8 cellular contexts compared by ENCODE assay signal in genomic region chr1:2229921-2230700, GRCh38. TPM values are rescaled to one million over a fixed set of nuclear protein-coding genes. Genes with fewer than 3 reads are reported as not detected.
DNase-seq lines count a peak whose midpoint lies in the region; ATAC-seq and TF ChIP-seq lines count a peak whose summit lies in the region.

No MANE protein-coding gene starts in this region.

- H3K9me3 ChIP-seq in BE2C (no peaks in the 10 kb centered on the region), subcutaneous abdominal adipose tissue (ENCODE audit: control insufficient read depth in 5 of 5, low read length in 5 of 5) (no peaks in the 10 kb centered on the region)

- H3K36me3 ChIP-seq in BE2C = no peaks in the 10 kb centered on the region
- peaks cover 10% of the 10 kb centered on the region for H3K36me3 ChIP-seq in brain microvascular endothelial cell (replicated peaks)
- H3K36me3 ChIP-seq in subcutaneous abdominal adipose tissue (ENCODE audit: control insufficient read depth in 5 of 5, insufficient read depth in 5 of 5, low read length in 5 of 5) = no peaks in the 10 kb centered on the region

- no peak for DNase-seq in BE2C
- DNase-seq in LNCaP clone FGC (ENCODE audit: low read depth) = no peak
- no peak for DNase-seq in brain microvascular endothelial cell
- DNase-seq in NCI-H2029 (lab: John Stamatoyannopoulos, UW) = no peak
- no peak for DNase-seq in AG08396 (ENCODE audit: low spot score)

- ATAC-seq in HG03175 (IDR thresholded peaks at IDR 0.05; ENCODE audit: unreplicated experiment) = no peak

- H3K27me3 ChIP-seq in BE2C (no peaks in the 10 kb centered on the region), brain microvascular endothelial cell (replicated peaks) (no peaks in the 10 kb centered on the region), layer of hippocampus (ENCODE audit: control insufficient read depth, insufficient read depth, low read length) (no peaks in the 10 kb centered on the region), subcutaneous abdominal adipose tissue (ENCODE audit: control insufficient read depth in 5 of 5, insufficient read depth in 4 of 5, low read length in 5 of 5) (no peaks in the 10 kb centered on the region)

- H3K9ac ChIP-seq in subcutaneous abdominal adipose tissue (ENCODE audit: low read length in 5 of 5) = peak overlapping the region; percentile 71 to 97 (median 83)

- H3K4me1 ChIP-seq in BE2C (no peaks in the 10 kb centered on the region; the same call in 1 of the 2 replicates), subcutaneous abdominal adipose tissue (ENCODE audit: control insufficient read depth in 5 of 5, insufficient read depth in 5 of 5, low read length in 5 of 5) (peaks cover 15 to 72% (median 67%) of the 10 kb centered on the region in 5 donors)

- H3K27ac ChIP-seq in brain microvascular endothelial cell (peak overlapping the region; percentile 28), layer of hippocampus (ENCODE audit: low read depth, low read length) (peak overlapping the region; percentile 90), subcutaneous abdominal adipose tissue (ENCODE audit: low read depth, low read length) (peak overlapping the region; percentile 94)

- H3K4me3 ChIP-seq in BE2C (ENCODE audit: low read depth, low read length) (peak overlapping the region; percentile 71), LNCaP clone FGC (ENCODE audit: low read depth, low read length) (peak overlapping the region; percentile 71), brain microvascular endothelial cell (ENCODE audit: low read depth, low read length) (peak overlapping the region; percentile 89), subcutaneous abdominal adipose tissue (ENCODE audit: low read depth in 1 of 5, low read length in 5 of 5) (peak overlapping the region; percentile 79 to 99 (median 88))

- in situ Hi-C loops in brain microvascular endothelial cell (cut with HindIII; ENCODE audit: low pct_ligation_motif_present, low sequenced_read_pairs) = no loop called here

- TF ChIP-seq CTCF in BE2C (IDR thresholded peaks at IDR 0.05; ENCODE audit: low read depth, low read length) (no peak), LNCaP clone FGC (IDR thresholded peaks at IDR 0.05; ENCODE audit: control insufficient read depth, extremely low read depth, insufficient read depth) (no peak), brain microvascular endothelial cell (IDR thresholded peaks at IDR 0.05; ENCODE audit: low read depth, low read length, missing control alignments) (no peak)

RNA-seq across cellular contexts. Expression of gene SKI, which starts 2.0 kb away (rescaled TPM):
- 22.2 TPM for polyA plus RNA-seq in BE2C (2012; ENCODE audit: insufficient read depth, insufficient read length, low read depth)

RNA-seq across cellular contexts. Expression of gene FAAP20, which starts 35.5 kb away (rescaled TPM):
- polyA plus RNA-seq in BE2C (2012; ENCODE audit: insufficient read depth, insufficient read length, low read depth) = 37.3 TPM

Comparison
In these comparisons a context has a peak if more than half of its experiments do, and no peak if none do; other contexts are left out.
1. H3K27ac ChIP-seq: peak in every context shown above with its lines; median percentile 94 in subcutaneous abdominal adipose tissue; 90 in layer of hippocampus; 28 in brain microvascular endothelial cell.